ENCODE assay signal across 10 cellular contexts in the genomic region with DNA sequence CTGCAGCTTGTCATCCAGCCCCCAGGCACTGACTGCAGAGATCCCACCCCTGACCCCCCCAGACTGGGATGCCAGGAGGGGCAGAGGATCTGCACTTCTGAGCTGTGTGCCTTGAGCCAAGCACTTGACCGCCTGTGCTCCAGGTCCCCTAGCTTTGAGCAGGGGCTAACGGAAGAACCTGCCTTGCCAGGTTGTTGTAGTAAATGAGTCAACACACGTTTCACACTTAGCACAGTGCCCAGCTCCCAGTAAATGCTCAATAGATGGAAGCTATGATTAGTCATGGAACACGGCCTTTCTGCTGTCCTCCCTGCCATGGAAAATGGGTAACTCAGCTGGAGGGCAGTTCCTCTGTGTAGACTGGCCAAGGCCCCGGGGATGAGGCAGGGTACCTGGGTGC. TPM values are rescaled to one million over a fixed set of nuclear protein-coding genes. Genes with fewer than 3 reads are reported as not detected.
DNase-seq lines count a peak whose midpoint lies in the region; ATAC-seq lines count a peak whose summit lies in the region.
"Had no signal": no experiment of that assay in that cellular context is flagged by ENCODE, and none has a peak within 500 bp of the region (broad histone marks: within the 10 kb centered on the region; RNA-seq: fewer than 3 reads in every experiment).

No MANE protein-coding gene starts in this region.

- H3K36me3 ChIP-seq in HUES48 (ENCODE audit: control insufficient read depth, insufficient read depth, low read length), result no peaks in the 10 kb centered on the region

- in situ Hi-C loops in Caki2 (cut with HindIII; ENCODE audit: low pct_unique_long_range_greater_than_20kb, low sequenced_read_pairs), result no loop called here

- peaks cover 86% of the 10 kb centered on the region for H3K4me1 Mint-ChIP-seq in central memory CD8-positive, alpha-beta T cell
- peaks cover 36 to 59% of the 10 kb centered on the region in 2 donors for H3K4me1 Mint-ChIP-seq in natural killer cell treated with Interleukin-12 subunit alpha and Interleukin-12 subunit beta and Interleukin-15 and Interleukin-18, amount 100 ng/mL, for 72 hours (ENCODE audit: low read depth in 2 of 2)

- H3K36me3 Mint-ChIP-seq in central memory CD8-positive, alpha-beta T cell (ENCODE audit: insufficient read depth), result peaks cover 20% of the 10 kb centered on the region
- no peaks in the 10 kb centered on the region for H3K36me3 Mint-ChIP-seq in natural killer cell treated with Interleukin-12 subunit alpha and Interleukin-12 subunit beta and Interleukin-15 and Interleukin-18, amount 100 ng/mL, for 72 hours

- H3K9me3 ChIP-seq in HUES48 (ENCODE audit: control insufficient read depth, insufficient read depth, low read length), result no peaks in the 10 kb centered on the region

- H3K27ac Mint-ChIP-seq in central memory CD8-positive, alpha-beta T cell (ENCODE audit: low read depth), result peak overlapping the region; percentile 80
- H3K27ac Mint-ChIP-seq in natural killer cell treated with Interleukin-12 subunit alpha and Interleukin-12 subunit beta and Interleukin-15 and Interleukin-18, amount 100 ng/mL, for 72 hours, result peak overlapping the region; percentile 26 to 75

- no peaks in the 10 kb centered on the region for H3K27me3 ChIP-seq in HUES48 (ENCODE audit: control insufficient read depth, insufficient read depth, low read length)

- no peak overlapping the region for H3K9ac ChIP-seq in HUES48 (ENCODE audit: low read depth, low read length)
- H3K9ac ChIP-seq: KMS-11 had no signal

- H3K4me1 ChIP-seq in HUES48 (ENCODE audit: control insufficient read depth, insufficient read depth, low read length), result peaks cover 19% of the 10 kb centered on the region

- DNase-seq in Caki2 (ENCODE audit: low read depth) (peak; percentile 33), LoVo (ENCODE audit: low spot score) (no peak), NCI-H1092 treated with DMSO at 0.1 percent for 48 hours (lab: John Stamatoyannopoulos, UW) (no peak)
- no peak for DNase-seq in central memory CD8-positive, alpha-beta T cell (ENCODE audit: low spot score in 2 of 2)
- DNase-seq in natural killer cell treated with Interleukin-12 subunit alpha and Interleukin-12 subunit beta and Interleukin-15 and Interleukin-18, amount 100 ng/mL, for 72 hours (ENCODE audit: low spot score), result no peak
- DNase-seq: stimulated activated naive CD4-positive, alpha-beta T cell had no signal

- no peaks in the 10 kb centered on the region for H3K9me3 Mint-ChIP-seq in central memory CD8-positive, alpha-beta T cell
- H3K9me3 Mint-ChIP-seq in natural killer cell treated with Interleukin-12 subunit alpha and Interleukin-12 subunit beta and Interleukin-15 and Interleukin-18, amount 100 ng/mL, for 72 hours, result no peaks in the 10 kb centered on the region

- no peaks in the 10 kb centered on the region for H3K27me3 Mint-ChIP-seq in central memory CD8-positive, alpha-beta T cell
- no peaks in the 10 kb centered on the region for H3K27me3 Mint-ChIP-seq in natural killer cell treated with Interleukin-12 subunit alpha and Interleukin-12 subunit beta and Interleukin-15 and Interleukin-18, amount 100 ng/mL, for 72 hours

- no peak for ATAC-seq in central memory CD8-positive, alpha-beta T cell (replicated peaks; ENCODE audit: extremely low read depth, poor library complexity, severe bottlenecking)
- no peak for ATAC-seq in natural killer cell treated with Interleukin-12 subunit alpha and Interleukin-12 subunit beta and Interleukin-15 and Interleukin-18, amount 100 ng/mL, for 72 hours
- ATAC-seq in GM21515 (IDR thresholded peaks at IDR 0.05; ENCODE audit: unreplicated experiment) (no peak), HG02938 (IDR thresholded peaks at IDR 0.05; ENCODE audit: unreplicated experiment) (no peak)

- H3K27ac ChIP-seq in HUES48 (ENCODE audit: low read depth, low read length), result peak overlapping the region; percentile 11
- H3K27ac ChIP-seq: KMS-11 had no signal

- peak overlapping the region; percentile 21 for H3K4me3 Mint-ChIP-seq in central memory CD8-positive, alpha-beta T cell
- H3K4me3 Mint-ChIP-seq in natural killer cell treated with Interleukin-12 subunit alpha and Interleukin-12 subunit beta and Interleukin-15 and Interleukin-18, amount 100 ng/mL, for 72 hours, result no peak overlapping the region

- no peak overlapping the region for H3K4me3 ChIP-seq in HUES48 (ENCODE audit: low read depth, low read length)

RNA-seq across cellular contexts. Expression of gene IFFO2, which starts 24.1 kb away (rescaled TPM):
- 28.7 and 34.5 TPM in 2 replicates for total RNA-seq in Caki2 (2014; rRNA removed; shearing (Covaris generic); ENCODE audit: low replicate concordance)
- total RNA-seq in natural killer cell treated with Interleukin-12 subunit alpha and Interleukin-12 subunit beta and Interleukin-15 and Interleukin-18, amount 100 ng/mL, for 72 hours, result 10 to 100 TPM; 23.5 to 44.2 TPM

RNA-seq across cellular contexts. Expression of gene ALDH4A1, which starts 30.0 kb away (rescaled TPM):
- 22.8 and 34.8 TPM in 2 replicates for total RNA-seq in Caki2 (2014; rRNA removed; shearing (Covaris generic); ENCODE audit: low replicate concordance)
- 1 to 10 TPM; 4.4 to 5.7 TPM for total RNA-seq in natural killer cell treated with Interleukin-12 subunit alpha and Interleukin-12 subunit beta and Interleukin-15 and Interleukin-18, amount 100 ng/mL, for 72 hours
